Comparison of ENCODE assay signal across 8 cellular contexts in genomic region chr1:202235856-202236837, GRCh38. TPM values are rescaled to one million over a fixed set of nuclear protein-coding genes. Genes with fewer than 3 reads are reported as not detected.
DNase-seq lines count a peak whose midpoint lies in the region; ATAC-seq and TF ChIP-seq lines count a peak whose summit lies in the region.

No MANE protein-coding gene starts in this region.

- peaks cover 10% of the 10 kb centered on the region for H3K27me3 Mint-ChIP-seq in mesothelial cell of epicardium (ENCODE audit: low read depth)

- ATAC-seq in HG02870 (IDR thresholded peaks at IDR 0.05; ENCODE audit: unreplicated experiment), result peak; percentile 61
- no peak for ATAC-seq in GM21619 (IDR thresholded peaks at IDR 0.05; ENCODE audit: unreplicated experiment)

- H3K4me1 Mint-ChIP-seq in mesothelial cell of epicardium, result peaks cover 19% of the 10 kb centered on the region

- DNase-seq in DMS114 treated with DMSO at 0.1 percent for 48 hours (lab: John Stamatoyannopoulos, UW; ENCODE audit: unreplicated experiment), result peak; percentile 35
- peak; percentile 78 for DNase-seq in NCI-H510A treated with DMSO at 0.1 percent for 48 hours (lab: John Stamatoyannopoulos, UW)
- peak; percentile 53 to 58 for DNase-seq in activated CD4-positive, alpha-beta T cell treated with anti-CD3 and anti-CD28 coated beads, Interleukin-2, amount 50 U/mL, for 4 hours
- peak; percentile 46 for DNase-seq in effector CD8-positive, alpha-beta T cell (lab: John Stamatoyannopoulos, UW)
- DNase-seq in mesothelial cell of epicardium (ENCODE audit: low spot score in 2 of 2, unreplicated experiment in 2 of 2), result peak; percentile 41 to 83
- DNase-seq in stimulated activated CD8-positive, alpha-beta memory T cell treated with anti-CD3 and anti-CD28 coated beads, Interleukin-4, amount 100 ng/mL, for 24 hours (ENCODE audit: low read depth), result peak; percentile 49

- H3K4me3 Mint-ChIP-seq in mesothelial cell of epicardium, result peak overlapping the region; percentile 21

- no peaks in the 10 kb centered on the region for H3K9me3 Mint-ChIP-seq in mesothelial cell of epicardium

- H3K36me3 Mint-ChIP-seq in mesothelial cell of epicardium, result no peaks in the 10 kb centered on the region

- peak; percentile 89 for TF ChIP-seq CTCF in mesothelial cell of epicardium (IDR thresholded peaks at IDR 0.05; ENCODE audit: unreplicated experiment)

- H3K27ac Mint-ChIP-seq in mesothelial cell of epicardium, result peak overlapping the region; percentile 82

RNA-seq across cellular contexts. Expression of gene LGR6, which starts 42.5 kb away (rescaled TPM):
- total RNA-seq in mesothelial cell of epicardium, result 3.1 to 4.7 TPM (median 3.1 TPM) in 3 replicates
